In the genomic region with DNA sequence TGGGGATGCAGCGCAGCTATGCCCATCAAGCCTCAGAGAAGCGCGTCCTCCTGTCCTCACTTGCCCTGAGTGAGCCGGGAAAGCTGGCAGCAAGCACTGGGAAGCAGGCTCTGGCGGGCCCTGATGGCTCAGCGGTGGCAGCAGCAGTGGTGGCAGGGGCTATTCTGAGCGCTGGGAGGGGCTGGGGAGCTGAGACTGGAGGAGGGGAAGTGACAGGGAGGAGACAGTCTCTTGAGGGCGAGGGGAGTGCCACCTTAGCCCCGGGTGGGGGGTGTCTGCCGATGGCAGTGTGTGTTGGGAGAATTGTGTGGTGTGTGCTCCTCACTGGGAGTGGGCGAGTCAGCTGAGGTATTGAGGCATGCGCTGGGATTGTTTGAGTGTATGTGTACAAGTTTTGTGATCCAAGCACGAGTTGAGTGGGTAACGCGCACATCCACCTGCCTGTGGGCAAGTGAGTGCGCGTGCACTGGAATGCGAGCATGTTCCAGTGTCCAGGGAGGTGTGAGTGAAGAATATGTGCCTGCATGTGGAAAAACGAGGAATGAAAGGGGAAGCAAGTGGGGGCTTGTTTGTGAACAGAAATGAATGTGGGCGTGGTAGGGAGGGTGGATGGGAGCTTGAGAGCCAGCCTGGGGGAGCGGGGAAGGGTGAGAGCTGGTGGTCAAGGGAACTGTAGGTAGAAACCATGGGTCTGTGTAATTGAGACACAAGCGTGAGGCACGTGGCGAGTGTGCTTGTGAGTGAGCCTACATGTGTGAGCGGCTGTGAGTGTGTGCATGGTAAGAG, we compare ENCODE assay signal across 11 cellular contexts. TPM values are rescaled to one million over a fixed set of nuclear protein-coding genes. Genes with fewer than 3 reads are reported as not detected.
DNase-seq lines count a peak whose midpoint lies in the region; ATAC-seq and TF ChIP-seq lines count a peak whose summit lies in the region.
"Had no signal": no experiment of that assay in that cellular context is flagged by ENCODE, and none has a peak within 500 bp of the region (broad histone marks: within the 10 kb centered on the region; RNA-seq: fewer than 3 reads in every experiment).

No MANE protein-coding gene starts in this region.

- no peak overlapping the region for H3K27ac ChIP-seq in aorta (ENCODE audit: low read depth in 1 of 2, low read length in 2 of 2)

- CTCF ChIA-PET in MCF 10A (lab: Yijun Ruan, JAX) = interaction anchor here (0.6 to 3.1 kb wide), 4 partner anchors 32 to 75 kb away, joined by 3 to 12 read pairs (median 5); no protein-coding TSS in a partner anchor

- H3K36me3 ChIP-seq in aorta (ENCODE audit: control insufficient read depth in 1 of 2, insufficient read depth in 2 of 2, low read length in 1 of 2) = no peaks in the 10 kb centered on the region
- H3K36me3 ChIP-seq: prostate gland had no signal

- peak overlapping the region; percentile 28 for H3K4me3 Mint-ChIP-seq in MCF 10A (ENCODE audit: unreplicated experiment)
- H3K4me3 Mint-ChIP-seq in memory B cell = no peak overlapping the region
- H3K4me3 Mint-ChIP-seq: HFFc6 had no signal

- H3K27me3 Mint-ChIP-seq in MCF 10A (ENCODE audit: insufficient read depth, unreplicated experiment) = peaks cover 11% of the 10 kb centered on the region
- H3K27me3 Mint-ChIP-seq in memory B cell = peaks cover 23% of the 10 kb centered on the region

- no peaks in the 10 kb centered on the region for H3K27me3 ChIP-seq in aorta (ENCODE audit: control insufficient read depth in 1 of 2, insufficient read depth in 2 of 2, low read length in 1 of 2)

- WGBS in aorta, 2 donors = 52 to 54% methylated on average over 25 of the region's 25 CpGs

- no peak overlapping the region for H3K4me3 ChIP-seq in aorta (ENCODE audit: low read length in 2 of 2)
- H3K4me3 ChIP-seq: prostate gland had no signal

- peak overlapping the region; percentile 8 for H3K27ac Mint-ChIP-seq in MCF 10A (ENCODE audit: low read depth, unreplicated experiment)
- peak overlapping the region; percentile 71 for H3K27ac Mint-ChIP-seq in memory B cell

- no TSS peak for BruUV-seq in MCF 10A (replicated peaks; lab: Mats Ljungman, UMichigan)

- H3K9me3 ChIP-seq in aorta (ENCODE audit: control insufficient read depth, low read length) = no peaks in the 10 kb centered on the region
- H3K9me3 ChIP-seq: prostate gland had no signal

- peaks cover 28% of the 10 kb centered on the region for H3K4me1 Mint-ChIP-seq in MCF 10A (ENCODE audit: insufficient read depth, unreplicated experiment)
- peaks cover 2% of the 10 kb centered on the region for H3K4me1 Mint-ChIP-seq in memory B cell

- DNase-seq in activated effector memory CD4-positive, alpha-beta T cell treated with anti-CD3 and anti-CD28 coated beads, Interleukin-2, amount 50 U/mL, for 16 hours = peak; percentile 57
- DNase-seq in activated effector memory CD4-positive, alpha-beta T cell treated with Interleukin-2 at 50 U/mL for 16 hours = no peak
- DNase-seq in MCF 10A (ENCODE audit: unreplicated experiment) = no peak
- DNase-seq in memory B cell (ENCODE audit: low spot score in 2 of 2) = no peak
- peak; percentile 51 to 79 for DNase-seq in aorta
- no peak for DNase-seq in AML-193 (lab: John Stamatoyannopoulos, UW)
- DNase-seq: hippocampal formation had no signal

- no peaks in the 10 kb centered on the region for H3K4me1 ChIP-seq in aorta (ENCODE audit: control insufficient read depth in 1 of 2, insufficient read depth in 2 of 2, low read length in 2 of 2)

- H3K36me3 Mint-ChIP-seq in MCF 10A (ENCODE audit: insufficient read depth, unreplicated experiment) (peaks cover 8% of the 10 kb centered on the region), memory B cell (no peaks in the 10 kb centered on the region)

- ATAC-seq in memory B cell (ENCODE audit: low read depth) (no peak), aorta (ENCODE audit: low FRiP score) (no peak), HG02678 (IDR thresholded peaks at IDR 0.05; ENCODE audit: unreplicated experiment) (no peak), GM18517 (IDR thresholded peaks at IDR 0.05; ENCODE audit: unreplicated experiment) (no peak)

- TF ChIP-seq CTCF in MCF 10A (IDR thresholded peaks at IDR 0.05; ENCODE audit: unreplicated experiment) = no peak

- POLR2A ChIA-PET in MCF 10A (lab: Yijun Ruan, JAX) = interaction anchor here (1.3 to 2.8 kb wide), 2 partner anchors 17 to 21 kb away, joined by 3 to 16 read pairs; no protein-coding TSS in a partner anchor

- intact Hi-C loops in MCF 10A (cut with micrococcal nuclease) = no loop called here
- intact Hi-C loops in aorta (cut with DNase I) = loop anchor here in 1 of 2 donors (2.0 to 5.0 kb wide), 2 partner anchors 41 to 58 kb away; no protein-coding TSS in a partner anchor

- H3K9me3 Mint-ChIP-seq in MCF 10A (ENCODE audit: unreplicated experiment) = no peaks in the 10 kb centered on the region
- no peaks in the 10 kb centered on the region for H3K9me3 Mint-ChIP-seq in memory B cell
- H3K9me3 Mint-ChIP-seq: HFFc6 had no signal

RNA-seq across cellular contexts. Expression of a gene that starts 2.9 kb away (rescaled TPM):
- 0.22 and 0.28 TPM in 2 replicates for total RNA-seq in MCF 10A (2022)
- total RNA-seq in aorta = 1 to 10 TPM; 1.4 to 3.3 TPM
- polyA plus RNA-seq in aorta = under 1 TPM; 0.13 to 0.38 TPM

Comparison
In these comparisons a context has a peak if more than half of its experiments do, and no peak if none do; other contexts are left out.
1. DNase-seq: peak in activated effector memory CD4-positive, alpha-beta T cell treated with anti-CD3 and anti-CD28 coated beads, Interleukin-2, amount 50 U/mL, for 16 hours (single experiment) and aorta (2 of 2); none in activated effector memory CD4-positive, alpha-beta T cell treated with Interleukin-2 at 50 U/mL for 16 hours (single experiment), MCF 10A (single experiment), memory B cell (0 of 2) and AML-193 (0 of 2).